ENCODE assay signal across 8 cellular contexts in genomic region chr22:49935561-49935960, GRCh38. TPM values are rescaled to one million over a fixed set of nuclear protein-coding genes. Genes with fewer than 3 reads are reported as not detected.
A peak's percentile ranks its signal among the peaks of the same experiment; 100 is the strongest.
DNase-seq lines count a peak whose midpoint lies in the region; TF ChIP-seq lines count a peak whose summit lies in the region.

No MANE protein-coding gene starts in this region.

- WGBS in stomach, 5 donors, result 0 to 5% (median 5%) methylated on average over 2 to 15 of the region's 16 CpGs; no CpG with 5 or more reads in 2 of the 5 donors

- H3K4me1 ChIP-seq in SJCRH30 (peaks cover 61% of the 10 kb centered on the region), stomach (peaks cover 54 to 84% (median 69%) of the 10 kb centered on the region in 4 donors)

- H3K27me3 ChIP-seq in SJCRH30 (no peaks in the 10 kb centered on the region), stomach (no peaks in the 10 kb centered on the region)

- TF ChIP-seq POLR2A in stomach (IDR thresholded peaks at IDR 0.05), result no peak
- TF ChIP-seq POLR2A in erythroblast (IDR thresholded peaks at IDR 0.05; ENCODE audit: low read length), result no peak

- no peak for TF ChIP-seq CTCF in fibroblast of the aortic adventitia (IDR thresholded peaks at IDR 0.05; ENCODE audit: insufficient read depth, low read length)
- TF ChIP-seq CTCF in stomach (IDR thresholded peaks at IDR 0.05), result no peak

- intact Hi-C loops in stomach (cut with DNase I; ENCODE audit: low total_unique reads), result no loop called here

- H3K36me3 ChIP-seq in SJCRH30 (no peaks in the 10 kb centered on the region), stomach (no peaks in the 10 kb centered on the region)

- no peak for TF ChIP-seq EP300 in stomach (IDR thresholded peaks at IDR 0.05)

- DNase-seq in activated T-cell treated with anti-CD3 and anti-CD28 coated beads for 1 hour (ENCODE audit: low read depth), result peak; percentile 44
- DNase-seq in activated T-cell treated with anti-CD3 and anti-CD28 coated beads, Interleukin-2, amount 50 U/mL, for 48 hours, result no peak
- peak; percentile 63 to 67 for DNase-seq in SJCRH30
- DNase-seq in fibroblast of the aortic adventitia (ENCODE audit: low read depth), result peak; percentile 57
- DNase-seq in stomach, result no peak
- no peak for DNase-seq in erythroblast (lab: John Stamatoyannopoulos, UW)
- no peak for DNase-seq in NCI-H1105 treated with DMSO at 0.1 percent for 48 hours (lab: John Stamatoyannopoulos, UW)
- DNase-seq in kidney tubule cell (ENCODE audit: low spot score), result no peak

- H3K9me3 ChIP-seq in SJCRH30 (replicated peaks) (no peaks in the 10 kb centered on the region), stomach (no peaks in the 10 kb centered on the region)

- no peak overlapping the region for H3K27ac ChIP-seq in SJCRH30
- H3K27ac ChIP-seq in stomach, result peak overlapping the region; percentile 93 to 99 (median 94)

- H3K4me3 ChIP-seq in SJCRH30, result no peak overlapping the region
- peak overlapping the region; percentile 40 for H3K4me3 ChIP-seq in fibroblast of the aortic adventitia (ENCODE audit: low read depth, low read length)
- peak overlapping the region; percentile 41 to 54 (median 50) for H3K4me3 ChIP-seq in stomach

RNA-seq across cellular contexts. Expression of gene CRELD2, which starts 17.1 kb away (rescaled TPM):
- 37.6 and 39.7 TPM in 2 replicates for total RNA-seq in SJCRH30 (2014; rRNA removed; shearing (Covaris generic))
- total RNA-seq in fibroblast of the aortic adventitia (ENCODE audit: low replicate concordance) (34.0 and 69.4 TPM in 2 replicates), stomach (10 to 100 TPM; 35.4 to 83.0 (median 81.1) TPM)
- polyA plus RNA-seq in stomach, result 10 to 100 TPM; 19.4 to 30.4 (median 29.0) TPM

RNA-seq across cellular contexts. Expression of gene ALG12, which starts 17.3 kb away (rescaled TPM):
- total RNA-seq in SJCRH30 (2014; rRNA removed; shearing (Covaris generic)), result 24.2 and 24.3 TPM in 2 replicates
- total RNA-seq in fibroblast of the aortic adventitia (ENCODE audit: low replicate concordance) (8.3 and 19.9 TPM in 2 replicates), stomach (10 to 100 TPM in 2 of 5 donors, 1 to 10 TPM in 3; 2.3 to 30.7 (median 9.4) TPM)
- 1 to 10 TPM; 3.8 to 9.2 (median 8.8) TPM for polyA plus RNA-seq in stomach

RNA-seq across cellular contexts. Expression of gene PIM3, which starts 25.0 kb away (rescaled TPM):
- 51.2 and 53.6 TPM in 2 replicates for total RNA-seq in SJCRH30 (2014; rRNA removed; shearing (Covaris generic))
- total RNA-seq in fibroblast of the aortic adventitia (ENCODE audit: low replicate concordance), result 14.1 and 15.2 TPM in 2 replicates
- 100 to 1,000 TPM in 3 of 5 donors, 10 to 100 TPM in 2; 51.9 to 802 (median 298) TPM for total RNA-seq in stomach
- polyA plus RNA-seq in stomach, result 10 to 100 TPM; 75.6 to 87.6 (median 81.6) TPM

Comparison
In these comparisons a context has a peak if more than half of its experiments do, and no peak if none do; other contexts are left out.
1. DNase-seq: peak in activated T-cell treated with anti-CD3 and anti-CD28 coated beads for 1 hour (single experiment), SJCRH30 (2 of 2) and fibroblast of the aortic adventitia (single experiment); none in activated T-cell treated with anti-CD3 and anti-CD28 coated beads, Interleukin-2, amount 50 U/mL, for 48 hours (0 of 2), stomach (single experiment), erythroblast (0 of 2), NCI-H1105 treated with DMSO at 0.1 percent for 48 hours (single experiment) and kidney tubule cell (single experiment).